ENCODE assay signal across 8 cellular contexts in the genomic region with DNA sequence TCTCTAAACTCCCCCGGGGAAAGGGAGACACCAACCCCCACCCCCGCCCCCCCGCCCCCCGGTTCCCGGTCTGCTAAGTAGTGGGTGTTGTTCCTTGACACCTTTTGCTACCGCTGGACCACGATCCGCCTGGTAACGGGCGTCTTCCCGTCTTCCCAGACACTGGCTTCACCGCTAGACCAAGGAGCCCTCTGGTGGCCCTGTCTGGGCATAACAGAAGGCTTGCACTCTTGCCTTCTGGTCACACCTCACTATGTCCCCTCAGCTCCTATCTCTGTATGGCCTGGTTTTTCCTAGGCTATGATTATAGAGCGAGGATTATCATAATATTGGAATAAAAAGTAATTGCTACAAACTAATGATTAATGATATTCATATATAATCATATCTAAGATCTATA. TPM values are rescaled to one million over a fixed set of nuclear protein-coding genes. Genes with fewer than 3 reads are reported as not detected.
DNase-seq lines count a peak whose midpoint lies in the region; ATAC-seq and TF ChIP-seq lines count a peak whose summit lies in the region.
"Not testable (repeated sequence)": the region's sequence is repeated elsewhere in the genome, so short reads cannot be mapped to it uniquely, and the experiment has no call there.

No MANE protein-coding gene starts in this region.

- not testable (repeated sequence) for H2BK15ac ChIP-seq in mesendoderm (replicated peaks; ENCODE audit: low read depth)

- not testable (repeated sequence) for H2AK5ac ChIP-seq in mesendoderm (ENCODE audit: low read length)

- not testable (repeated sequence) for H3K27me3 ChIP-seq in BJ (ENCODE audit: control insufficient read depth, insufficient read depth, low read length); body of pancreas; mesendoderm (ENCODE audit: insufficient read depth, low read length, poor library complexity)

- peaks cover 11% of the 10 kb centered on the region for H3K79me2 ChIP-seq in mesendoderm (ENCODE audit: control insufficient read depth, insufficient read depth, low read length)

- not testable (repeated sequence) for H3K18ac ChIP-seq in mesendoderm (ENCODE audit: low read length)

- H3K36me3 ChIP-seq in BJ (ENCODE audit: control insufficient read depth, insufficient read depth, low read length): peaks cover 34% of the 10 kb centered on the region
- peaks cover 4 to 36% of the 10 kb centered on the region in 2 donors for H3K36me3 ChIP-seq in body of pancreas (replicated peaks in 1 of 2; ENCODE audit: insufficient read depth in 1 of 2, low read depth in 2 of 2)
- peaks cover 19% of the 10 kb centered on the region for H3K36me3 ChIP-seq in mesendoderm (ENCODE audit: control insufficient read depth, insufficient read depth, low read length)

- POLR2A ChIA-PET in BJ (lab: Charles Lee); WTC11 (lab: Charles Lee): not testable (repeated sequence)

- CTCF ChIA-PET in BJ (lab: Yijun Ruan, JAX): interaction anchor here (0.7 kb wide), 1 partner anchor 30 kb away, joined by 3 read pairs; no protein-coding TSS in a partner anchor
- CTCF ChIA-PET in WTC11 (lab: Charles Lee): not testable (repeated sequence)

- H4K8ac ChIP-seq in mesendoderm (ENCODE audit: low read depth, low read length): not testable (repeated sequence)

- H3K56ac ChIP-seq in mesendoderm (ENCODE audit: low read length): not testable (repeated sequence)

- H3K4me2 ChIP-seq in mesendoderm (ENCODE audit: low read length): not testable (repeated sequence)

- ATAC-seq in WTC11, body of pancreas: not testable (repeated sequence)

- in situ Hi-C loops in GM13977 (cut with MboI; ENCODE audit: low pct_unique_long_range_greater_than_20kb, low sequenced_read_pairs, unreplicated experiment): not testable (repeated sequence)

- not testable (repeated sequence) for H3K9ac ChIP-seq in mesendoderm (ENCODE audit: low read length)

- H3K4me3 Mint-ChIP-seq in WTC11: not testable (repeated sequence)

- TF ChIP-seq POLR2A in body of pancreas (IDR thresholded peaks at IDR 0.05): not testable (repeated sequence)

- not testable (repeated sequence) for H3K4me1 Mint-ChIP-seq in WTC11

- not testable (repeated sequence) for H2BK120ac ChIP-seq in mesendoderm (ENCODE audit: low read depth, low read length)

- H3K27ac Mint-ChIP-seq in WTC11: not testable (repeated sequence)

- H3K4me3 ChIP-seq in BJ (ENCODE audit: low read depth, low read length); body of pancreas; foreskin fibroblast (ENCODE audit: low read depth in 1 of 2, low read length in 2 of 2); mesendoderm (ENCODE audit: low read length): not testable (repeated sequence)

- not testable (repeated sequence) for H3K4me1 ChIP-seq in body of pancreas; mesendoderm (ENCODE audit: control insufficient read depth, low read depth, low read length)

- H2BK5ac ChIP-seq in mesendoderm (ENCODE audit: low read length): not testable (repeated sequence)

- intact Hi-C loops in body of pancreas (cut with DNase I): not testable (repeated sequence)

- peaks cover 15% of the 10 kb centered on the region for H3K9me3 Mint-ChIP-seq in WTC11

- not testable (repeated sequence) for H4K5ac ChIP-seq in mesendoderm (ENCODE audit: low read length)

- H3K27ac ChIP-seq in body of pancreas; mesendoderm (ENCODE audit: low read depth, low read length): not testable (repeated sequence)

- H3K79me1 ChIP-seq in mesendoderm (ENCODE audit: low read length): not testable (repeated sequence)

- not testable (repeated sequence) for H3K23ac ChIP-seq in mesendoderm (ENCODE audit: low read length)

- not testable (repeated sequence) for H3K4ac ChIP-seq in mesendoderm (ENCODE audit: low read depth, low read length)

- H3K36me3 Mint-ChIP-seq in WTC11: peaks cover 67% of the 10 kb centered on the region

- TF ChIP-seq CTCF in BJ (IDR thresholded peaks at IDR 0.05; ENCODE audit: insufficient read depth, low read depth, low read length) (peak; percentile 41), GM13977 (IDR thresholded peaks at IDR 0.05; ENCODE audit: extremely low read depth, insufficient read depth, missing control alignments) (peak; percentile 61), WTC11 (IDR thresholded peaks at IDR 0.05) (peak; percentile 46), body of pancreas (IDR thresholded peaks at IDR 0.05) (peak in 5 of 7 experiments; percentile 9 to 27 (median 13)), foreskin fibroblast (IDR thresholded peaks at IDR 0.05; ENCODE audit: low read depth, low read length) (peak; percentile 28)

- 56 to 94% methylated on average over 8 to 10 of the region's 13 CpGs for WGBS in body of pancreas, 2 donors
- WGBS in mesendoderm (ENCODE audit: extremely low coverage, insufficient coverage, low lambda C conversion rate): no CpG with 5 or more reads among the region's 13 CpGs

- not testable (repeated sequence) for H3K27me3 Mint-ChIP-seq in WTC11 (ENCODE audit: low read depth)

- H3K9me3 ChIP-seq in body of pancreas: not testable (repeated sequence)

- DNase-seq in BJ (ENCODE audit: low read depth); GM13977 (ENCODE audit: low spot score): not testable (repeated sequence)
- DNase-seq in NCI-H2227 (lab: John Stamatoyannopoulos, UW; ENCODE audit: unreplicated experiment) (peak; percentile 52), WTC11 (ENCODE audit: low spot score) (peak; percentile 75), body of pancreas (peak in 3 of 4 donors; percentile 31 to 44 (median 33)), foreskin fibroblast (peak in 1 of 2 donors; percentile 52), mesendoderm (peak; percentile 62)
- DNase-seq in stimulated activated CD4-positive, alpha-beta T cell treated with anti-CD3 and anti-CD28 coated beads, Interleukin-4, amount 100 ng/mL, for 1 hour: peak; percentile 26

RNA-seq across cellular contexts. Expression of gene GOLGA3, which starts 19.3 kb away (rescaled TPM):
- polyA plus RNA-seq in BJ (2011; rRNA removed): 23.6 and 26.0 TPM in 2 replicates
- 71.7 and 76.9 TPM in 2 replicates for polyA minus RNA-seq in BJ (2011; rRNA and poly(A)+ RNA removed)
- total RNA-seq in WTC11 (2021): 36.8 to 47.8 TPM (median 39.6 TPM) in 3 replicates
- total RNA-seq in body of pancreas: 10 to 100 TPM; 57.3 to 98.6 TPM
- 10.4 TPM for polyA plus RNA-seq in mesendoderm (2013, experiment 1 of 2)
- 9.6 TPM for polyA plus RNA-seq in mesendoderm (2013, experiment 2 of 2)

RNA-seq across cellular contexts. Expression of gene ANKLE2, which starts 47.8 kb away (rescaled TPM):
- 78.8 and 119 TPM in 2 replicates for polyA plus RNA-seq in BJ (2011; rRNA removed)
- 183 and 254 TPM in 2 replicates for polyA minus RNA-seq in BJ (2011; rRNA and poly(A)+ RNA removed)
- total RNA-seq in WTC11 (2021): 50.3 to 63.8 TPM (median 50.6 TPM) in 3 replicates
- 10 to 100 TPM; 37.9 to 76.1 TPM for total RNA-seq in body of pancreas
- polyA plus RNA-seq in mesendoderm (2013, experiment 1 of 2): 32.4 TPM
- 31.5 TPM for polyA plus RNA-seq in mesendoderm (2013, experiment 2 of 2)
